In genomic region chr1:198622532-198623218, GRCh38 we compare ENCODE assay signal across 11 cellular contexts. TPM values are rescaled to one million over a fixed set of nuclear protein-coding genes. Genes with fewer than 3 reads are reported as not detected.
A peak's percentile ranks its signal among the peaks of the same experiment; 100 is the strongest.
DNase-seq lines count a peak whose midpoint lies in the region; ATAC-seq, FAIRE-seq and TF ChIP-seq lines count a peak whose summit lies in the region.
"Had no signal": no experiment of that assay in that cellular context is flagged by ENCODE, and none has a peak within 500 bp of the region (broad histone marks: within the 10 kb centered on the region; RNA-seq: fewer than 3 reads in every experiment).

No MANE protein-coding gene starts in this region.

- no peaks in the 10 kb centered on the region for H3K36me3 ChIP-seq in H7 (replicated peaks; ENCODE audit: control insufficient read depth, insufficient read depth, low read length)
- H3K36me3 ChIP-seq: left lung had no signal

- no peaks in the 10 kb centered on the region for H3K27me3 ChIP-seq in H7 (ENCODE audit: control insufficient read depth, insufficient read depth, low read length)
- H3K27me3 ChIP-seq: left lung had no signal

- no peak for TF ChIP-seq POLR2A in GM12892 (IDR thresholded peaks at IDR 0.05; ENCODE audit: low read depth, low read length)

- peak; percentile 80 for FAIRE-seq in GM12892 (lab: Jason Lieb, UNC)

- H3K4me3 ChIP-seq in H7 (ENCODE audit: insufficient read depth, low read depth, low read length), result no peak overlapping the region
- H3K4me3 ChIP-seq: left lung had no signal

- DNase-seq in GM12892 (ENCODE audit: insufficient read length) (no peak), germinal center (ENCODE audit: low spot score) (peak; percentile 52), H7 (no peak), RKO (ENCODE audit: low spot score) (no peak), G401 (ENCODE audit: low spot score) (no peak), NCI-H2196 treated with DMSO at 0.1 percent for 48 hours (lab: John Stamatoyannopoulos, UW; ENCODE audit: unreplicated experiment) (no peak)
- DNase-seq: DMS79 treated with DMSO at 0.1 percent for 48 hours, left lung had no signal

- ATAC-seq in GM21390 (IDR thresholded peaks at IDR 0.05; ENCODE audit: unreplicated experiment) (peak; percentile 24), HG03571 (IDR thresholded peaks at IDR 0.05; ENCODE audit: unreplicated experiment) (peak; percentile 28)
- ATAC-seq: left lung, sciatic nerve had no signal

- in situ Hi-C loops in G401 (cut with HindIII; ENCODE audit: low sequenced_read_pairs), result no loop called here

RNA-seq across cellular contexts. Expression of gene PTPRC, which starts 16.2 kb away (rescaled TPM):
- 102 TPM for polyA plus RNA-seq in GM12892 (2012; ENCODE audit: missing spikeins)
- not detected in 2 replicates for total RNA-seq in H7 (2014; rRNA removed; shearing (Covaris generic))
- not detected in 2 replicates for total RNA-seq in G401 (2014; rRNA removed; shearing (Covaris generic))
